10 cellular contexts compared by ENCODE assay signal in the genomic region with DNA sequence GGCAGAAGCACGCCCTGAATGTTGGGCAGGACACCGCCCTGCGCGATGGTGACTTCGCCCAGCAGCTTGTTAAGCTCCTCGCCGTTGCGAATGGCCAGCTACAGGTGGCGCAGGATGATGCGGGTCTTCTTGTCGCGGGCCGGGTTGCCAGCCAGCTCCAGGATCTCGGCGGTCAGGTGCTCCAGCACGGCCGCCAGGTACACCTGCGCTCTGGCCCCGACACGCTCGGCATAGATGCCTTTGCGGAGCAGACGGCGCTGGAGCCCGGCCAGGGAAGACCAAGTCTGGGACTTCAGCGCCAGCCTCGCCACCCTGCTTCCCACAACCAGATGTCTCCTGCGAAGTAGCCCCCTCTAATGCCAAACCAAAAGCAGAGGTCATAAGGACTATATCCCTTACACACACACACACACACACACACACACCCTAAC. TPM values are rescaled to one million over a fixed set of nuclear protein-coding genes. Genes with fewer than 3 reads are reported as not detected.
DNase-seq lines count a peak whose midpoint lies in the region; ATAC-seq lines count a peak whose summit lies in the region.
"Had no signal": no experiment of that assay in that cellular context is flagged by ENCODE, and none has a peak within 500 bp of the region (broad histone marks: within the 10 kb centered on the region; RNA-seq: fewer than 3 reads in every experiment).

No MANE protein-coding gene starts in this region.

- intact Hi-C loops in left ventricle myocardium superior (cut with micrococcal nuclease): no loop called here

- no peaks in the 10 kb centered on the region for H3K4me1 ChIP-seq in HUES48 (ENCODE audit: control insufficient read depth, insufficient read depth, low read length)

- peaks cover 15% of the 10 kb centered on the region for H3K27me3 Mint-ChIP-seq in activated T-cell treated with anti-CD3 and anti-CD28 coated beads, Interleukin-2, amount 50 U/mL, for 24 hours

- no peaks in the 10 kb centered on the region for H3K27me3 ChIP-seq in HUES48 (ENCODE audit: control insufficient read depth, insufficient read depth, low read length)

- ATAC-seq in left ventricle myocardium superior (no peak), GM21529 (IDR thresholded peaks at IDR 0.05; ENCODE audit: unreplicated experiment) (no peak), GM19023 (IDR thresholded peaks at IDR 0.05; ENCODE audit: unreplicated experiment) (no peak)

- peak overlapping the region; percentile 24 for H3K27ac Mint-ChIP-seq in activated T-cell treated with anti-CD3 and anti-CD28 coated beads, Interleukin-2, amount 50 U/mL, for 24 hours

- H3K4me3 Mint-ChIP-seq in activated T-cell treated with anti-CD3 and anti-CD28 coated beads, Interleukin-2, amount 50 U/mL, for 24 hours: peak overlapping the region; percentile 80

- H3K4me1 Mint-ChIP-seq in activated T-cell treated with anti-CD3 and anti-CD28 coated beads, Interleukin-2, amount 50 U/mL, for 24 hours (ENCODE audit: low read depth): peaks cover 10% of the 10 kb centered on the region

- H3K9me3 Mint-ChIP-seq in activated T-cell treated with anti-CD3 and anti-CD28 coated beads, Interleukin-2, amount 50 U/mL, for 24 hours: no peaks in the 10 kb centered on the region

- H3K27ac ChIP-seq in HUES48 (ENCODE audit: low read depth, low read length): no peak overlapping the region

- peak; percentile 68 for DNase-seq in activated T-cell treated with anti-CD3 and anti-CD28 coated beads, Interleukin-2, amount 50 U/mL, for 24 hours
- peak; percentile 36 for DNase-seq in left ventricle myocardium superior
- peak; percentile 4 to 9 for DNase-seq in stimulated activated CD4-positive, alpha-beta T cell treated with anti-CD3 and anti-CD28 coated beads, Interleukin-4, amount 100 ng/mL, for 4 hours
- DNase-seq in NCI-H1092 treated with DMSO at 0.1 percent for 48 hours (lab: John Stamatoyannopoulos, UW): no peak
- no peak for DNase-seq in NK-92 treated with Interleukin-12 subunit alpha and Interleukin-12 subunit beta, amount 100 ng/mL, for 24 hours (lab: John Stamatoyannopoulos, UW)
- DNase-seq: NCI-H226 had no signal

- no peaks in the 10 kb centered on the region for H3K36me3 Mint-ChIP-seq in activated T-cell treated with anti-CD3 and anti-CD28 coated beads, Interleukin-2, amount 50 U/mL, for 24 hours (ENCODE audit: low read depth)

- no peaks in the 10 kb centered on the region for H3K9me3 ChIP-seq in HUES48 (ENCODE audit: control insufficient read depth, insufficient read depth, low read length)

- no peaks in the 10 kb centered on the region for H3K36me3 ChIP-seq in HUES48 (ENCODE audit: control insufficient read depth, insufficient read depth, low read length)

- H3K4me3 ChIP-seq in HUES48 (ENCODE audit: low read depth, low read length): peak overlapping the region; percentile 47; the same call in 1 of the 2 replicates

- no peak overlapping the region for H3K9ac ChIP-seq in HUES48 (ENCODE audit: low read depth, low read length)

RNA-seq across cellular contexts. Expression of gene SLC17A3, which starts 8.0 kb away (rescaled TPM):
- not detected for total RNA-seq in left ventricle myocardium superior
- total RNA-seq: bronchial epithelial cell had no signal

RNA-seq across cellular contexts. Expression of gene SLC17A2, which starts 48.4 kb away (rescaled TPM):
- total RNA-seq in left ventricle myocardium superior: not detected
- total RNA-seq: bronchial epithelial cell had no signal

RNA-seq across cellular contexts. Expression of gene SLC17A1, which starts 50.2 kb away (rescaled TPM):
- total RNA-seq in left ventricle myocardium superior: not detected
- total RNA-seq: bronchial epithelial cell had no signal

Comparison
In these comparisons a context has a peak if more than half of its experiments do, and no peak if none do; other contexts are left out.
1. DNase-seq: peak in activated T-cell treated with anti-CD3 and anti-CD28 coated beads, Interleukin-2, amount 50 U/mL, for 24 hours (single experiment), left ventricle myocardium superior (single experiment) and stimulated activated CD4-positive, alpha-beta T cell treated with anti-CD3 and anti-CD28 coated beads, Interleukin-4, amount 100 ng/mL, for 4 hours (2 of 2); none in NCI-H1092 treated with DMSO at 0.1 percent for 48 hours (single experiment) and NK-92 treated with Interleukin-12 subunit alpha and Interleukin-12 subunit beta, amount 100 ng/mL, for 24 hours (single experiment).